Comparison of ENCODE assay signal across 1 cellular context in genomic region chr11:60857378-60858232, GRCh38.
TF ChIP-seq lines count a peak whose summit lies in the region.

No MANE protein-coding gene starts in this region.

TF ChIP-seq in IMR-90, 13 proteins besides CTCF, POLR2A, EP300 and RAD21:
- TF ChIP-seq CEBPB (IDR thresholded peaks at IDR 0.05; ENCODE audit: low read depth, low read length) (no peak), USF2 (IDR thresholded peaks at IDR 0.05; ENCODE audit: low read depth, low read length) (no peak), MAFK (IDR thresholded peaks at IDR 0.05; ENCODE audit: low read depth, low read length) (0 out of 2 replicates have a peak, but pooled peaks have one; percentile 6), RCOR1 (IDR thresholded peaks at IDR 0.05; ENCODE audit: insufficient replicate concordance, low read length) (no peak)
